In the genomic region with DNA sequence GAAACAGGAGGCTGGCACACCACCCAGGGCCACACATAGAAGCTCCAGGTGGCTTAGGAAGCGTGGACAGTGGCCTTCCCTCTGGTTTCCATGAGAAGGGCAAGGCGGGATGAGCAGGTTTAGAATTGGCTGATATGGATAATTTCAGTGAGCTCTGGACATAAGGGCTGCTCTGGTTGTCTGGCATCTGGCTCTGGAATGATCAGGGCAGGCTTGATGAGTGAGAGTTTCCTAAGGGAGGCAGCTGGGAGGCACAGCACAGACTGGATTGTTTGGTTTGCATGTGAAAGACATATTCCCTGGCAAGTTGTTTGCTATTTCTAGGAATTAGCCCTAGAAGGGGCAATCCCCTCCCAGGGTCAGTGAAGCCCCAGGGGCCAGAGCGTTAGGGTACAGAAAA, we compare ENCODE assay signal across 16 cellular contexts.
"Had no signal": no experiment of that assay in that cellular context is flagged by ENCODE, and none has a peak within 500 bp of the region (broad histone marks: within the 10 kb centered on the region; RNA-seq: fewer than 3 reads in every experiment).

No MANE protein-coding gene starts in this region.

- H3K4me3 Mint-ChIP-seq: effector memory CD8-positive, alpha-beta T cell; naive thymus-derived CD8-positive, alpha-beta T cell; nephron progenitor cell; stimulated activated naive CD8-positive, alpha-beta T cell treated with anti-CD3 and anti-CD28 coated beads, Interleukin-15, amount 100 ng/mL, for 72 hours had no signal

- DNase-seq: cortex of kidney; effector memory CD8-positive, alpha-beta T cell; erythroblast; head of caudate nucleus; left ventricle myocardium superior; lower lobe of right lung; naive thymus-derived CD8-positive, alpha-beta T cell; nephron progenitor cell; nucleus accumbens; stimulated activated CD4-positive, alpha-beta T cell treated with anti-CD3 and anti-CD28 coated beads, Interleukin-12 subunit alpha, Interleukin-12 subunit beta, amount 100 ng/mL, for 4 hours; stimulated activated CD4-positive, alpha-beta T cell treated with anti-CD3 and anti-CD28 coated beads, Interleukin-1b, Interleukin-23, amount 100 ng/mL, for 48 hours; stimulated activated CD4-positive, alpha-beta T cell treated with anti-CD3 and anti-CD28 coated beads, Interleukin-4, amount 100 ng/mL, for 1 hour; stimulated activated CD8-positive, alpha-beta memory T cell treated with anti-CD3 and anti-CD28 coated beads, Interleukin-4, amount 100 ng/mL, for 48 hours; stimulated activated naive CD4-positive, alpha-beta T cell; stimulated activated naive CD8-positive, alpha-beta T cell treated with anti-CD3 and anti-CD28 coated beads, Interleukin-15, amount 100 ng/mL, for 72 hours; thyroid gland had no signal

- H3K4me1 Mint-ChIP-seq: naive thymus-derived CD8-positive, alpha-beta T cell; nephron progenitor cell; stimulated activated naive CD8-positive, alpha-beta T cell treated with anti-CD3 and anti-CD28 coated beads, Interleukin-15, amount 100 ng/mL, for 72 hours had no signal

- H3K36me3 Mint-ChIP-seq: naive thymus-derived CD8-positive, alpha-beta T cell had no signal

- H3K9me3 Mint-ChIP-seq: effector memory CD8-positive, alpha-beta T cell; naive thymus-derived CD8-positive, alpha-beta T cell; nephron progenitor cell; stimulated activated naive CD8-positive, alpha-beta T cell treated with anti-CD3 and anti-CD28 coated beads, Interleukin-15, amount 100 ng/mL, for 72 hours had no signal

- H3K27ac Mint-ChIP-seq: effector memory CD8-positive, alpha-beta T cell; naive thymus-derived CD8-positive, alpha-beta T cell; nephron progenitor cell; stimulated activated naive CD8-positive, alpha-beta T cell treated with anti-CD3 and anti-CD28 coated beads, Interleukin-15, amount 100 ng/mL, for 72 hours had no signal
